In the genomic region with DNA sequence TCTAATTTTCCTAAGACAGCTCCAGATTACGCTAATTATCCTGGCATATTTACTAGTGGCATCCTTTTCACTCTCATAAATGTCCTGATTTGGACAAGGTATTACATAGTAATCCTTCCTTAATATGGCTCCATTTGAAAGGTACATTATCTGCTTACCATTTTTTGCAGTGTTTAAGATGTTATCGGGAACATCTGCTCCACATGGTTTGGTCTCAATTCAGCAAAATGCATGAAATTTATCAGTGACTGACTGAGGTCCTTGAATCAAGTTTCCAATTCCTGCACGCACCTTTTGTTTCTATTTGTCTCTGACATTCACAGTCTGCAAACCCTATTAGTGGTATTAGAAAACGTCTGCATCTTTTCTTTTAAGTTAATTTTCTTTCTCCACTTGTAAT, we compare ENCODE assay signal across 5 cellular contexts.
"Had no signal": no experiment of that assay in that cellular context is flagged by ENCODE, and none has a peak within 500 bp of the region (broad histone marks: within the 10 kb centered on the region; RNA-seq: fewer than 3 reads in every experiment).

No MANE protein-coding gene starts in this region.

- DNase-seq: IMR-90, KBM-7 had no signal

- H3K4me3 ChIP-seq: K562 had no signal

- H3K27ac ChIP-seq: HL-60 had no signal

- ATAC-seq: HepG2, K562 had no signal
